In genomic region chr9:35929188-35929718, GRCh38 we compare ENCODE assay signal across 18 cellular contexts. TPM values are rescaled to one million over a fixed set of nuclear protein-coding genes. Genes with fewer than 3 reads are reported as not detected.
DNase-seq lines count a peak whose midpoint lies in the region; ATAC-seq and TF ChIP-seq lines count a peak whose summit lies in the region.
"Had no signal": no experiment of that assay in that cellular context is flagged by ENCODE, and none has a peak within 500 bp of the region (broad histone marks: within the 10 kb centered on the region; RNA-seq: fewer than 3 reads in every experiment).

No MANE protein-coding gene starts in this region.

- no peaks in the 10 kb centered on the region for H3K9me3 Mint-ChIP-seq in HFFc6
- H3K9me3 Mint-ChIP-seq in chondrocyte (ENCODE audit: low read depth) = no peaks in the 10 kb centered on the region
- no peaks in the 10 kb centered on the region for H3K9me3 Mint-ChIP-seq in mesothelial cell of epicardium
- H3K9me3 Mint-ChIP-seq: CD8-positive, alpha-beta T cell had no signal

- peaks cover 0 to 2% of the 10 kb centered on the region in 2 donors for H3K4me1 ChIP-seq in gastrocnemius medialis

- H3K36me3 Mint-ChIP-seq in HFFc6 (ENCODE audit: low read depth) (no peaks in the 10 kb centered on the region), chondrocyte (ENCODE audit: low read depth) (peaks cover 3% of the 10 kb centered on the region), mesothelial cell of epicardium (no peaks in the 10 kb centered on the region)
- H3K36me3 Mint-ChIP-seq: CD8-positive, alpha-beta T cell had no signal

- no peak for TF ChIP-seq POLR2A in gastrocnemius medialis (IDR thresholded peaks at IDR 0.05)

- H3K27ac ChIP-seq in gastrocnemius medialis = peak overlapping the region in 3 of 4 donors; percentile 39 to 51 (median 46)

- H3K4me1 Mint-ChIP-seq in HFFc6 (ENCODE audit: low read depth) (peaks cover 59% of the 10 kb centered on the region), chondrocyte (ENCODE audit: low read depth) (peaks cover 59% of the 10 kb centered on the region), mesothelial cell of epicardium (peaks cover 4% of the 10 kb centered on the region)

- H3K27ac Mint-ChIP-seq in HFFc6 (peak overlapping the region; percentile 18), chondrocyte (ENCODE audit: unreplicated experiment) (peak overlapping the region; percentile 74), mesothelial cell of epicardium (no peak overlapping the region)
- H3K27ac Mint-ChIP-seq: CD8-positive, alpha-beta T cell had no signal

- H3K4me3 Mint-ChIP-seq in HFFc6 (no peak overlapping the region), chondrocyte (ENCODE audit: unreplicated experiment) (no peak overlapping the region), mesothelial cell of epicardium (no peak overlapping the region)
- H3K4me3 Mint-ChIP-seq: CD8-positive, alpha-beta T cell had no signal

- in situ Hi-C loops in gastrocnemius medialis (cut with MboI; ENCODE audit: low sequenced_read_pairs in 4 of 4) = no loop called here

- H3K4me3 ChIP-seq in gastrocnemius medialis = peak overlapping the region in 1 of 4 donors; percentile 1
- H3K4me3 ChIP-seq: K562 had no signal

- no peaks in the 10 kb centered on the region for H3K9me3 ChIP-seq in gastrocnemius medialis

- intact Hi-C loops in gastrocnemius medialis (cut with DNase I; ENCODE audit: low total_unique reads) = loop anchor here (10.0 kb wide), 1 partner anchor 616 kb away; no protein-coding TSS in a partner anchor

- DNase-seq in HFFc6 (no peak), chondrocyte (ENCODE audit: low spot score) (no peak), left lobe of liver (ENCODE audit: low spot score) (no peak), gastrocnemius medialis (no peak), mesothelial cell of epicardium (ENCODE audit: low spot score in 2 of 2, unreplicated experiment in 2 of 2) (no peak), AG08396 (ENCODE audit: low spot score) (no peak)
- DNase-seq: CD8-positive, alpha-beta T cell; GF-D8; GOT3; NCI-H1048; NCI-H146; NCI-H2081 treated with DMSO at 0.1 percent for 48 hours; NCI-H226; NCI-H526 had no signal

- H3K27me3 Mint-ChIP-seq in HFFc6 (ENCODE audit: insufficient read depth) (no peaks in the 10 kb centered on the region), chondrocyte (ENCODE audit: low read depth) (no peaks in the 10 kb centered on the region), mesothelial cell of epicardium (ENCODE audit: low read depth) (peaks cover 34% of the 10 kb centered on the region)

- no peaks in the 10 kb centered on the region for H3K36me3 ChIP-seq in gastrocnemius medialis

- H3K27me3 ChIP-seq in gastrocnemius medialis = no peaks in the 10 kb centered on the region

- TF ChIP-seq CTCF in HFFc6 (IDR thresholded peaks at IDR 0.05) (no peak), chondrocyte (IDR thresholded peaks at IDR 0.05) (no peak), gastrocnemius medialis (IDR thresholded peaks at IDR 0.05 in 4 of 5, conservative IDR thresholded peaks at IDR 0.05 in 1 of 5) (no peak), mesothelial cell of epicardium (IDR thresholded peaks at IDR 0.05; ENCODE audit: unreplicated experiment) (no peak)

- ATAC-seq in left lobe of liver = peak; percentile 86
- ATAC-seq in gastrocnemius medialis = no peak
- ATAC-seq in HG02642 (IDR thresholded peaks at IDR 0.05; ENCODE audit: poor library complexity, unreplicated experiment) = no peak
- ATAC-seq: CD8-positive, alpha-beta T cell; K562 had no signal

RNA-seq across cellular contexts. Expression of gene SPAAR, which starts 20.0 kb away (rescaled TPM):
- under 1 TPM in 5 of 6 experiments, not detected in 1; 0.19 to 0.34 (median 0.23) TPM for total RNA-seq in HFFc6 (2021; fragmentation: NEBNext Ultra II Directional; extraction: Animal tissue kit (Norgen Biotek cat#: 25700))
- total RNA-seq in chondrocyte = 0.70 to 1.3 TPM (median 0.77 TPM) in 3 replicates
- total RNA-seq in left lobe of liver = 1.1 TPM
- total RNA-seq in gastrocnemius medialis = 1 to 10 TPM; 1.3 to 4.4 (median 2.5) TPM
- 0.14 to 0.47 TPM (median 0.27 TPM) in 3 replicates for total RNA-seq in mesothelial cell of epicardium
- total RNA-seq: CD8-positive, alpha-beta T cell; K562; OCI-LY7; RPMI7951 had no signal

RNA-seq across cellular contexts. Expression of gene HRCT1, which starts 23.3 kb away (rescaled TPM):
- total RNA-seq in HFFc6 (2021; fragmentation: NEBNext Ultra II Directional; extraction: Animal tissue kit (Norgen Biotek cat#: 25700)) = 1 to 10 TPM; 2.5 to 4.1 (median 3.3) TPM
- total RNA-seq in chondrocyte = 7.2 to 16.6 TPM (median 7.8 TPM) in 3 replicates
- 0.96 TPM for total RNA-seq in left lobe of liver
- total RNA-seq in gastrocnemius medialis = 1 to 10 TPM in 3 of 4 donors, not detected in 1; 3.2 to 5.1 (median 3.3) TPM
- total RNA-seq in mesothelial cell of epicardium = 0.72 to 1.2 TPM (median 1.0 TPM) in 3 replicates
- total RNA-seq: CD8-positive, alpha-beta T cell; K562; OCI-LY7; RPMI7951 had no signal

RNA-seq across cellular contexts. Expression of gene OR2S2, which starts 28.7 kb away (rescaled TPM):
- total RNA-seq in HFFc6 (2021; fragmentation: NEBNext Ultra II Directional; extraction: Animal tissue kit (Norgen Biotek cat#: 25700)) = not detected
- total RNA-seq in chondrocyte (not detected in 3 replicates), left lobe of liver (not detected), gastrocnemius medialis (not detected), mesothelial cell of epicardium (not detected in 3 replicates)
- total RNA-seq: CD8-positive, alpha-beta T cell; K562; OCI-LY7; RPMI7951 had no signal

RNA-seq across cellular contexts. Expression of gene OR13J1, which starts 59.1 kb away (rescaled TPM):
- total RNA-seq in HFFc6 (2021; fragmentation: NEBNext Ultra II Directional; extraction: Animal tissue kit (Norgen Biotek cat#: 25700)) = not detected
- total RNA-seq in chondrocyte (not detected in 3 replicates), left lobe of liver (not detected), gastrocnemius medialis (not detected), mesothelial cell of epicardium (not detected in 3 replicates)
- total RNA-seq: CD8-positive, alpha-beta T cell; K562; OCI-LY7; RPMI7951 had no signal
